In the genomic region with DNA sequence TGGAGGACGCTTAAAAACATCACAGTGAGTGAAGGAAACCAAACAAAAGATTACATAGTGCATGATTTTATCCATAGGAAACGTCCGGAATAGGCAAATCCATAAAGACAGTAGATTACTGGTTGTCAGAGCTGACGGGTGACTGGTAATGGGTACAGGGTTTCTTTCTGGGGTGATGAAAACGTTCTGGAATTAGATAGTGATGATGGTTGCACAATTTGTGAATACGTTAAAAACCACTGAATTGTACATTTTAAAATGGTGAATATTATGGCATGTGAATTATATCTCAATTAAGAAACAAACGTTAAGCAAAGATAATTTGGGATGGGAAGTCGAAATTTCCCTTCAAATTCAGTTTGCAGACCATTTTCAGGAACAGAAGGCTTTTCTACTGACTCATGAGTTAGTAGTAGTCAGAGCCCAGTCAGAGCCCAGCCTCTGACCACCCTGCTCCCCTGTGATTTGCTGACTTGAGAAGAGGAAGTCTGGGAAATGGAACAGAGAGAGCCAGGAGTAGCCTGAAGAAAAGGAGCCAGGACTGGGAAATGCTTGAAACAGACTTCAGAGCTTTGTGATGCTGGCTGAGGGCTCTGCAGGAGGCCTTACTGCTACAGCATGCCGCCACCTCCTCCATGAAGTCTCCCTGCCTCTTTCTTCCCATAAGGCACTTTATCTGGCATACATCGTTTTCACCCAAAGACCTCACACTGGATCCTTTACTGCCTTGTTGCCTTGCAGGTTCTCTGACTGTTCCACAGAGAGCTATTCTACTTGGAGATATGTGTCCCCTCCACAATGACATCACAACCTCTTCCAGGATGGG, we compare ENCODE assay signal across 12 cellular contexts. TPM values are rescaled to one million over a fixed set of nuclear protein-coding genes. Genes with fewer than 3 reads are reported as not detected.
DNase-seq lines count a peak whose midpoint lies in the region; ATAC-seq and TF ChIP-seq lines count a peak whose summit lies in the region.
"Had no signal": no experiment of that assay in that cellular context is flagged by ENCODE, and none has a peak within 500 bp of the region (broad histone marks: within the 10 kb centered on the region; RNA-seq: fewer than 3 reads in every experiment).

No MANE protein-coding gene starts in this region.

- no peak for TF ChIP-seq POLR2A in heart left ventricle (IDR thresholded peaks at IDR 0.05)

- intact Hi-C loops in heart left ventricle (cut with DNase I) = no loop called here

- DNase-seq in DMS53 (lab: John Stamatoyannopoulos, UW) (peak; percentile 14), DMS53 treated with DMSO at 0.1 percent for 48 hours (lab: John Stamatoyannopoulos, UW; ENCODE audit: unreplicated experiment) (no peak), SK-MEL-5 (ENCODE audit: low read depth, low spot score) (peak; percentile 24), heart left ventricle (peak in 4 of 5 donors; percentile 25 to 56 (median 38)), stromal cell of bone marrow (ENCODE audit: low read depth) (peak; percentile 96), GM13977 (ENCODE audit: low spot score) (no peak)
- DNase-seq: NCI-H1092; RPMI8226; stimulated activated CD4-positive, alpha-beta T cell treated with anti-CD3 and anti-CD28 coated beads, Interleukin-4, amount 100 ng/mL, for 4 hours had no signal

- in situ Hi-C loops in SK-MEL-5 (cut with HindIII; ENCODE audit: low pct_unique_long_range_greater_than_20kb, low sequenced_read_pairs) (no loop called here), GM13977 (cut with MboI; ENCODE audit: low pct_unique_long_range_greater_than_20kb, low sequenced_read_pairs, unreplicated experiment) (no loop called here)

- H3K36me3 ChIP-seq in heart left ventricle = no peaks in the 10 kb centered on the region

- H3K27me3 ChIP-seq in heart left ventricle = peaks cover 0 to 5% (median 0%) of the 10 kb centered on the region in 9 donors

- H3K4me1 ChIP-seq in heart left ventricle = peaks cover 0 to 12% (median 0%) of the 10 kb centered on the region in 12 donors

- ATAC-seq in heart left ventricle (peak; percentile 42 to 95 (median 84)), GM21619 (IDR thresholded peaks at IDR 0.05; ENCODE audit: unreplicated experiment) (no peak), GM21447 (IDR thresholded peaks at IDR 0.05; ENCODE audit: unreplicated experiment) (no peak)

- no peak overlapping the region for H3K4me3 ChIP-seq in heart left ventricle

- H3K9me3 ChIP-seq in heart left ventricle = no peaks in the 10 kb centered on the region

- 67 to 72% (median 69%) methylated on average over 10 of the region's 10 CpGs for WGBS in heart left ventricle, 4 donors

- H3K27ac ChIP-seq in heart left ventricle = no peak overlapping the region
- H3K27ac ChIP-seq: 22Rv1 had no signal

- TF ChIP-seq CTCF in heart left ventricle (IDR thresholded peaks at IDR 0.05) (no peak), GM13977 (IDR thresholded peaks at IDR 0.05; ENCODE audit: extremely low read depth, insufficient read depth, missing control alignments) (no peak)

RNA-seq across cellular contexts. Expression of gene CTNNA1, which starts 46.4 kb away (rescaled TPM):
- total RNA-seq in SK-MEL-5 (2014; rRNA removed; shearing (Covaris generic)) = 311 and 315 TPM in 2 replicates
- polyA plus RNA-seq in SK-MEL-5 (2015; cell fraction: cytosol; rRNA removed) = 324 and 426 TPM in 2 replicates
- polyA plus RNA-seq in SK-MEL-5 (2015; cell fraction: nucleus; rRNA removed) = 230 and 267 TPM in 2 replicates
- total RNA-seq in heart left ventricle = 100 to 1,000 TPM; 331 to 460 (median 410) TPM
- polyA plus RNA-seq in heart left ventricle = 100 to 1,000 TPM; 140 to 282 TPM

Comparison
In these comparisons a context has a peak if more than half of its experiments do, and no peak if none do; other contexts are left out.
1. DNase-seq: peak in DMS53 (single experiment), SK-MEL-5 (single experiment), heart left ventricle (4 of 5) and stromal cell of bone marrow (single experiment); none in DMS53 treated with DMSO at 0.1 percent for 48 hours (single experiment) and GM13977 (single experiment).
2. ATAC-seq: peak in heart left ventricle (4 of 4); none in GM21619 (single experiment) and GM21447 (single experiment).